24 cellular contexts compared by ENCODE assay signal in genomic region chr6:1633366-1634021, GRCh38. TPM values are rescaled to one million over a fixed set of nuclear protein-coding genes. Genes with fewer than 3 reads are reported as not detected.
A peak's percentile ranks its signal among the peaks of the same experiment; 100 is the strongest.
DNase-seq lines count a peak whose midpoint lies in the region; ATAC-seq, FAIRE-seq and TF ChIP-seq lines count a peak whose summit lies in the region.
"Had no signal": no experiment of that assay in that cellular context is flagged by ENCODE, and none has a peak within 500 bp of the region (broad histone marks: within the 10 kb centered on the region; RNA-seq: fewer than 3 reads in every experiment).

No MANE protein-coding gene starts in this region.

- ATAC-seq in right cardiac atrium = no peak
- no peak for ATAC-seq in Right ventricle myocardium inferior
- ATAC-seq in activated CD4-positive, CD25-positive, alpha-beta regulatory T cell treated with anti-CD3 and anti-CD28 coated beads, Interleukin-2, amount 50 U/mL, for 24 hours = no peak
- ATAC-seq: CD8-positive, alpha-beta T cell; HCT116 had no signal

- no peaks in the 10 kb centered on the region for H3K79me1 ChIP-seq in neuronal stem cell (ENCODE audit: low read depth, low read length)

- no peaks in the 10 kb centered on the region for H3K27me3 ChIP-seq in right cardiac atrium (ENCODE audit: control insufficient read depth, insufficient read depth)
- no peaks in the 10 kb centered on the region for H3K27me3 ChIP-seq in neuronal stem cell (ENCODE audit: control insufficient read depth in 3 of 3, insufficient read depth in 3 of 3, low read depth in 1 of 3, low read length in 3 of 3)
- no peaks in the 10 kb centered on the region for H3K27me3 ChIP-seq in tibial artery
- H3K27me3 ChIP-seq in ovary = no peaks in the 10 kb centered on the region
- H3K27me3 ChIP-seq: BLaER1 had no signal

- peak overlapping the region; percentile 62 for H2BK15ac ChIP-seq in neuronal stem cell (ENCODE audit: low read length)

- H3K9ac ChIP-seq in kidney (ENCODE audit: low read length in 2 of 2) (no peak overlapping the region), neuronal stem cell (ENCODE audit: low read depth, low read length, poor library complexity) (no peak overlapping the region)
- H3K9ac ChIP-seq: BLaER1, GM23248 had no signal

- H2BK12ac ChIP-seq in neuronal stem cell (ENCODE audit: low read length) = no peak overlapping the region

- no peak overlapping the region for H3K18ac ChIP-seq in neuronal stem cell (ENCODE audit: low read length)

- H2AFZ ChIP-seq in neuronal stem cell (ENCODE audit: low read length) = no peak overlapping the region
- H2AFZ ChIP-seq: GM23248 had no signal

- H3K4ac ChIP-seq in neuronal stem cell (ENCODE audit: low read length) = no peak overlapping the region

- no peak for FAIRE-seq in kidney (lab: Jason Lieb, UNC)
- FAIRE-seq: A204.1, G401.6, GM12892, GM19239, H1 had no signal

- intact Hi-C loops in right cardiac atrium (cut with DNase I) (no loop called here), Right ventricle myocardium inferior (cut with DNase I) (no loop called here), kidney (cut with DNase I) (no loop called here), tibial artery (cut with DNase I; ENCODE audit: low total_unique reads) (no loop called here), ovary (cut with DNase I) (no loop called here)

- no peak for TF ChIP-seq POLR2A in ovary (IDR thresholded peaks at IDR 0.05)

- DNase-seq in right cardiac atrium = peak in 2 of 3 donors; percentile 22 to 29
- DNase-seq in Right ventricle myocardium inferior (ENCODE audit: missing footprints) = no peak
- peak; percentile 49 for DNase-seq in kidney
- DNase-seq in neuronal stem cell (ENCODE audit: low spot score) = no peak
- peak; percentile 17 to 47 for DNase-seq in tibial artery
- no peak for DNase-seq in ovary
- no peak for DNase-seq in activated CD4-positive, alpha-beta T cell treated with anti-CD3 and anti-CD28 coated beads for 1 hour
- DNase-seq: CD4-positive, CD25-positive, alpha-beta regulatory T cell; CD8-positive, alpha-beta T cell; DMS153; DND-41; GM23248; H9 had no signal

- H3K14ac ChIP-seq in neuronal stem cell (ENCODE audit: low read length) = no peak overlapping the region

- peak overlapping the region; percentile 37 for H2BK120ac ChIP-seq in neuronal stem cell (ENCODE audit: low read depth, low read length)

- peak overlapping the region; percentile 72 for H2BK5ac ChIP-seq in neuronal stem cell (ENCODE audit: low read length)

- H3K4me1 ChIP-seq in right cardiac atrium (ENCODE audit: control insufficient read depth, insufficient read depth, low read length) (peaks cover 2% of the 10 kb centered on the region), kidney (ENCODE audit: control insufficient read depth in 1 of 2, insufficient read depth in 1 of 2, low read depth in 1 of 2, low read length in 2 of 2) (peaks cover 0 to 7% of the 10 kb centered on the region in 2 donors), neuronal stem cell (ENCODE audit: control insufficient read depth in 2 of 2, insufficient read depth in 1 of 2, low read depth in 1 of 2, low read length in 2 of 2) (peaks cover 5 to 7% of the 10 kb centered on the region in 2 donors), tibial artery (peaks cover 0 to 51% (median 24%) of the 10 kb centered on the region in 4 donors), ovary (ENCODE audit: insufficient read depth) (no peaks in the 10 kb centered on the region)

- no peak overlapping the region for H4K8ac ChIP-seq in neuronal stem cell (ENCODE audit: low read depth, low read length)

- no peak for TF ChIP-seq EP300 in ovary (IDR thresholded peaks at IDR 0.05)

- 96% methylated on average over 16 of the region's 16 CpGs for WGBS in right cardiac atrium
- whole genome bisulfite sequencing in neuronal stem cell (ENCODE audit: extremely low coverage in 2 of 2, insufficient read length in 2 of 2, insufficient replicate concordance in 1 of 2), 2 donors = no CpG with 5 or more reads among the region's 16 CpGs
- 92 to 95% (median 94%) methylated on average over 16 of the region's 16 CpGs for WGBS in ovary, 3 donors

- H3K9me3 ChIP-seq in right cardiac atrium (ENCODE audit: control insufficient read depth, low read length) = no peaks in the 10 kb centered on the region
- H3K9me3 ChIP-seq in kidney (ENCODE audit: control insufficient read depth in 1 of 2, low read length in 2 of 2) = no peaks in the 10 kb centered on the region
- H3K9me3 ChIP-seq in neuronal stem cell (replicated peaks in 1 of 2; ENCODE audit: control insufficient read depth in 2 of 2, insufficient read depth in 1 of 2, low read depth in 1 of 2, low read length in 2 of 2) = no peaks in the 10 kb centered on the region
- no peaks in the 10 kb centered on the region for H3K9me3 ChIP-seq in tibial artery
- H3K9me3 ChIP-seq in ovary = no peaks in the 10 kb centered on the region
- H3K9me3 ChIP-seq: BLaER1, Caco-2 had no signal

- H3K27ac ChIP-seq in right cardiac atrium (ENCODE audit: low read length) = no peak overlapping the region
- H3K27ac ChIP-seq in kidney (ENCODE audit: low read depth in 2 of 2, low read length in 2 of 2) = no peak overlapping the region
- no peak overlapping the region for H3K27ac ChIP-seq in neuronal stem cell (replicated peaks; ENCODE audit: low read length)
- H3K27ac ChIP-seq in tibial artery = no peak overlapping the region
- H3K27ac ChIP-seq in ovary = no peak overlapping the region
- H3K27ac ChIP-seq: 22Rv1, BLaER1, C4-2B, GM23248 had no signal

- no peak overlapping the region for H2AK5ac ChIP-seq in neuronal stem cell (ENCODE audit: low read depth, low read length)

- H4K91ac ChIP-seq in neuronal stem cell (ENCODE audit: low read depth, low read length, poor library complexity) = no peak overlapping the region

- no peak overlapping the region for H3K4me3 ChIP-seq in right cardiac atrium (ENCODE audit: low read length)
- no peak overlapping the region for H3K4me3 ChIP-seq in kidney (ENCODE audit: low read length in 2 of 2)
- H3K4me3 ChIP-seq in neuronal stem cell (ENCODE audit: low read length in 2 of 2) = no peak overlapping the region
- H3K4me3 ChIP-seq in tibial artery = no peak overlapping the region
- no peak overlapping the region for H3K4me3 ChIP-seq in ovary
- H3K4me3 ChIP-seq: BLaER1, GM23248 had no signal

- H3K36me3 ChIP-seq in kidney (ENCODE audit: control insufficient read depth in 1 of 2, insufficient read depth in 2 of 2, low read length in 2 of 2) (no peaks in the 10 kb centered on the region), neuronal stem cell (replicated peaks in 1 of 2; ENCODE audit: control insufficient read depth in 2 of 2, insufficient read depth in 2 of 2, low read length in 2 of 2) (no peaks in the 10 kb centered on the region), tibial artery (no peaks in the 10 kb centered on the region), ovary (no peaks in the 10 kb centered on the region)
- H3K36me3 ChIP-seq: BLaER1 had no signal

- no peak overlapping the region for H3K23ac ChIP-seq in neuronal stem cell (ENCODE audit: low read depth, low read length, poor library complexity)

- TF ChIP-seq CTCF in kidney (IDR thresholded peaks at IDR 0.05; ENCODE audit: borderline replicate concordance, extremely low read depth, insufficient read depth) (no peak), tibial artery (IDR thresholded peaks at IDR 0.05) (no peak), ovary (IDR thresholded peaks at IDR 0.05) (no peak)

- no peak overlapping the region for H3K4me2 ChIP-seq in neuronal stem cell (ENCODE audit: insufficient read depth, low read length, poor library complexity, severe bottlenecking)
- H3K4me2 ChIP-seq: BLaER1 had no signal

RNA-seq across cellular contexts. Expression of gene FOXC1, which starts 23.8 kb away (rescaled TPM):
- total RNA-seq in right cardiac atrium (10 to 100 TPM; 15.1 to 25.0 (median 21.9) TPM), Right ventricle myocardium inferior (2.7 TPM), kidney (58.5 TPM), ovary (10 to 100 TPM in 1 of 7 donors, 1 to 10 TPM in 6; 4.3 to 15.9 (median 5.8) TPM)
- polyA plus RNA-seq in right cardiac atrium (7.2 TPM), kidney (ENCODE audit: insufficient read depth, low read depth, low replicate concordance) (18.0 TPM), ovary (10 to 100 TPM in 1 of 2 donors, 1 to 10 TPM in 1; 6.5 to 21.2 TPM)
- 0.52 TPM for polyA plus RNA-seq in neuronal stem cell (2013, experiment 1 of 2)
- polyA plus RNA-seq in neuronal stem cell (2013, experiment 2 of 2) = 0.53 TPM
- total RNA-seq: CD4-positive, CD25-positive, alpha-beta regulatory T cell; CD8-positive, alpha-beta T cell; H9 had no signal
- polyA plus RNA-seq: CD4-positive, CD25-positive, alpha-beta regulatory T cell; H1 had no signal

Comparison
In these comparisons a context has a peak if more than half of its experiments do, and no peak if none do; other contexts are left out.
1. DNase-seq: peak in right cardiac atrium (2 of 3), kidney (single experiment) and tibial artery (2 of 2); none in Right ventricle myocardium inferior (single experiment), neuronal stem cell (single experiment), ovary (0 of 5) and activated CD4-positive, alpha-beta T cell treated with anti-CD3 and anti-CD28 coated beads for 1 hour (single experiment).